1 cellular context compared by ENCODE assay signal in genomic region chr12:119308743-119309456, GRCh38.
TF ChIP-seq lines count a peak whose summit lies in the region.

No MANE protein-coding gene starts in this region.

TF ChIP-seq in GM23338, 12 proteins besides CTCF, POLR2A, EP300 and RAD21 (continued from another document):
- no peak for TF ChIP-seq REST (IDR thresholded peaks at IDR 0.05; ENCODE audit: unreplicated experiment)
